In genomic region chr14:20652996-20653975, GRCh38 we compare ENCODE assay signal across 1 cellular context.
A peak's percentile ranks its signal among the peaks of the same experiment; 100 is the strongest.
TF ChIP-seq lines count a peak whose summit lies in the region.

No MANE protein-coding gene starts in this region.

TF ChIP-seq in HEK293, 187 proteins besides CTCF, POLR2A, EP300 and RAD21 (continued from another document and continues in another):
- TF ChIP-seq PRDM4 (tag by site-specific recombination; IDR thresholded peaks at IDR 0.05) (no peak), ZNF670 (tag by site-specific recombination; IDR thresholded peaks at IDR 0.05; ENCODE audit: low read depth) (no peak), SALL2 (tag by site-specific recombination; IDR thresholded peaks at IDR 0.05; ENCODE audit: borderline replicate concordance) (no peak), ZNF391 (tag by site-specific recombination; IDR thresholded peaks at IDR 0.05; ENCODE audit: borderline replicate concordance, low read depth) (0 out of 2 replicates have a peak, but pooled peaks have one; percentile 41), ZNF768 (tag by site-specific recombination; IDR thresholded peaks at IDR 0.05) (no peak), MEIS1 (CRISPR knock-in tag; IDR thresholded peaks at IDR 0.05; ENCODE audit: borderline replicate concordance) (no peak), TCF7L2 (IDR thresholded peaks at IDR 0.05; ENCODE audit: borderline replicate concordance, low read depth, low read length) (no peak), ZBTB11 (tag by site-specific recombination; conservative IDR thresholded peaks at IDR 0.05; ENCODE audit: low read depth) (no peak), KLF9 (tag by site-specific recombination; IDR thresholded peaks at IDR 0.05; ENCODE audit: low read depth) (no peak), ZNF626 (tag by site-specific recombination; IDR thresholded peaks at IDR 0.05) (no peak), KLF17 (tag by site-specific recombination; IDR thresholded peaks at IDR 0.05) (peak; percentile 92), ZBTB26 (tag by site-specific recombination; optimal IDR thresholded peaks at IDR 0.05) (peak; percentile 23), ZNF214 (tag by site-specific recombination; IDR thresholded peaks at IDR 0.05; ENCODE audit: borderline replicate concordance) (no peak), ZNF266 (tag by site-specific recombination; IDR thresholded peaks at IDR 0.05; ENCODE audit: low read depth) (no peak), BCL11B (tag by site-specific recombination; IDR thresholded peaks at IDR 0.05; ENCODE audit: low read depth) (no peak), ZNF121 (tag by site-specific recombination; IDR thresholded peaks at IDR 0.05) (no peak), ZBTB8A (tag by site-specific recombination; IDR thresholded peaks at IDR 0.05) (peak; percentile 93), ZNF549 (tag by site-specific recombination; IDR thresholded peaks at IDR 0.05) (no peak), KLF7 (tag by site-specific recombination; IDR thresholded peaks at IDR 0.05; ENCODE audit: borderline replicate concordance) (no peak), ZNF677 (tag by site-specific recombination; IDR thresholded peaks at IDR 0.05) (no peak), ZNF639 (tag by site-specific recombination; IDR thresholded peaks at IDR 0.05) (peak; percentile 90), ZNF785 (tag by site-specific recombination; IDR thresholded peaks at IDR 0.05) (0 out of 2 replicates have a peak, but pooled peaks have one; percentile 68), ZNF335 (tag by site-specific recombination; conservative IDR thresholded peaks at IDR 0.05) (peak; percentile 59), GLIS2 (tag by site-specific recombination; IDR thresholded peaks at IDR 0.05) (peak; percentile 16; the same call in 1 of the 2 replicates), ZSCAN23 (tag by site-specific recombination; IDR thresholded peaks at IDR 0.05) (0 out of 2 replicates have a peak, but pooled peaks have one; percentile 48), ZNF19 (tag by site-specific recombination; IDR thresholded peaks at IDR 0.05; ENCODE audit: low read depth) (no peak), ZNF18 (tag by site-specific recombination; IDR thresholded peaks at IDR 0.05) (no peak), ZFHX2 (tag by site-specific recombination; conservative IDR thresholded peaks at IDR 0.05) (no peak; the same call in 1 of the 2 replicates), OVOL3 (tag by site-specific recombination; IDR thresholded peaks at IDR 0.05) (no peak), REST (tag by site-specific recombination; IDR thresholded peaks at IDR 0.05) (peak; percentile 52; the same call in 1 of the 2 replicates), ZNF658 (tag by site-specific recombination; IDR thresholded peaks at IDR 0.05) (no peak), ZNF629 (tag by site-specific recombination; IDR thresholded peaks at IDR 0.05) (peak; percentile 84), FEZF1 (tag by site-specific recombination; IDR thresholded peaks at IDR 0.05) (no peak), ZNF37A (tag by site-specific recombination; IDR thresholded peaks at IDR 0.05) (peak; percentile 32; the same call in 1 of the 2 replicates), ZNF433 (tag by site-specific recombination; IDR thresholded peaks at IDR 0.05; ENCODE audit: low read depth) (no peak), HIC1 (tag by site-specific recombination; IDR thresholded peaks at IDR 0.05) (no peak), ZNF341 (tag by site-specific recombination; IDR thresholded peaks at IDR 0.05; ENCODE audit: low read depth) (peak; percentile 46), ZNF132 (tag by site-specific recombination; IDR thresholded peaks at IDR 0.05; ENCODE audit: borderline replicate concordance) (no peak), ZBTB20 (tag by site-specific recombination; IDR thresholded peaks at IDR 0.05) (peak; percentile 58), ZNF23 (tag by site-specific recombination; IDR thresholded peaks at IDR 0.05; ENCODE audit: borderline replicate concordance) (no peak), GFI1B (tag by site-specific recombination; IDR thresholded peaks at IDR 0.05) (no peak), ZIC2 (tag by site-specific recombination; IDR thresholded peaks at IDR 0.05) (no peak), ZBTB1 (tag by site-specific recombination; IDR thresholded peaks at IDR 0.05) (0 out of 2 replicates have a peak, but pooled peaks have one; percentile 62), ZBTB17 (tag by site-specific recombination; IDR thresholded peaks at IDR 0.05) (peak; percentile 97), ZNF513 (tag by site-specific recombination; IDR thresholded peaks at IDR 0.05) (0 out of 2 replicates have a peak, but pooled peaks have one; percentile 16), KLF8 (tag by site-specific recombination; IDR thresholded peaks at IDR 0.05) (peak; percentile 79; the same call in 1 of the 2 replicates), ZNF302 (tag by site-specific recombination; IDR thresholded peaks at IDR 0.05; ENCODE audit: low read depth) (no peak)
